20 cellular contexts compared by ENCODE assay signal in the genomic region with DNA sequence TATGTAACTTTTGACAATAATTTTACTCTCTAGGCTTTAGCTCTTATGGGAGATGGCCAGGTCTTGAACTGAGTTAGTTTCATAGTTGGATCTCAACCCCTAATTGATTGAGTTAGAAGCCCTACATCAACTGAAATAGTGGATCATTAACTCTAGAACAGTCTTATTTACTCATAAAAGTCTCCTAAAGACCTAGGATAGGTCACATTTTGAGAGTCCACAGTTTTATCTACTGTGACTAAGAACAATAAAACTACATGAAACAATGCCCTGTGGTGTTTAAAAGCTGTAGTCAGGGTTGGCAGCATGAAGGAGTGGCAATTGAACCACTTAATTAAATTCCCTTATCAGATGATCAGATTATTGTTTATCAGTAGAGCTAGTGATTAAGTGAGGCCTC. TPM values are rescaled to one million over a fixed set of nuclear protein-coding genes. Genes with fewer than 3 reads are reported as not detected.
A peak's percentile ranks its signal among the peaks of the same experiment; 100 is the strongest.
DNase-seq lines count a peak whose midpoint lies in the region; ATAC-seq and TF ChIP-seq lines count a peak whose summit lies in the region.
"Had no signal": no experiment of that assay in that cellular context is flagged by ENCODE, and none has a peak within 500 bp of the region (broad histone marks: within the 10 kb centered on the region; RNA-seq: fewer than 3 reads in every experiment).

No MANE protein-coding gene starts in this region.

- H4K20me1 ChIP-seq in GM23338 (replicated peaks; ENCODE audit: insufficient read depth), result no peaks in the 10 kb centered on the region
- H4K20me1 ChIP-seq: BLaER1 had no signal

- no peak overlapping the region for H3K4me3 Mint-ChIP-seq in GM23338
- H3K4me3 Mint-ChIP-seq: CD4-positive, CD25-positive, alpha-beta regulatory T cell had no signal

- DNase-seq in GM23338 (ENCODE audit: low spot score), result no peak
- no peak for DNase-seq in Peyer's patch
- no peak for DNase-seq in left colon
- no peak for DNase-seq in activated CD4-positive, alpha-beta T cell treated with anti-CD3 and anti-CD28 coated beads, Interleukin-2, amount 50 U/mL, for 48 hours
- no peak for DNase-seq in omental fat pad (ENCODE audit: low spot score)
- DNase-seq in activated naive CD4-positive, alpha-beta T cell treated with Interleukin-2 at 50 U/mL for 16 hours, result no peak
- no peak for DNase-seq in activated effector memory CD4-positive, alpha-beta T cell treated with anti-CD3 and anti-CD28 coated beads, Interleukin-2, amount 50 U/mL, for 16 hours
- DNase-seq: CD4-positive, CD25-positive, alpha-beta regulatory T cell; KBM-7; MG63; NCI-H2029; NCI-H446; NCI-H524 treated with DMSO at 0.1 percent for 48 hours; NCI-H82; NK-92 treated with Interleukin-12 subunit alpha and Interleukin-12 subunit beta, amount 100 ng/mL, for 24 hours; PC-9; SHP77 had no signal

- ATAC-seq in GM23338, result no peak
- ATAC-seq in left colon, result peak; percentile 88
- ATAC-seq in omental fat pad (ENCODE audit: low FRiP score), result no peak

- H3K4me3 ChIP-seq in GM23338, result no peak overlapping the region
- no peak overlapping the region for H3K4me3 ChIP-seq in Peyer's patch
- peak overlapping the region; percentile 32 to 43 for H3K4me3 ChIP-seq in mucosa of rectum (ENCODE audit: low read length in 2 of 2)
- H3K4me3 ChIP-seq: BLaER1, MG63, PC-9 had no signal

- H3K4me1 ChIP-seq in GM23338 (ENCODE audit: insufficient read depth) (peaks cover 21% of the 10 kb centered on the region), Peyer's patch (peaks cover 0 to 8% (median 0%) of the 10 kb centered on the region in 4 donors), mucosa of rectum (ENCODE audit: control insufficient read depth in 2 of 2, insufficient read depth in 2 of 2, low read length in 2 of 2) (peaks cover 0 to 6% of the 10 kb centered on the region in 2 donors)

- no peaks in the 10 kb centered on the region; the same call in 2 of the 3 replicates for H3K9me3 Mint-ChIP-seq in GM23338

- H3K9me3 ChIP-seq in Peyer's patch (no peaks in the 10 kb centered on the region), mucosa of rectum (ENCODE audit: control insufficient read depth in 2 of 2, low read length in 2 of 2) (no peaks in the 10 kb centered on the region)
- H3K9me3 ChIP-seq: BLaER1, MG63 had no signal

- H2AFZ ChIP-seq in GM23338, result 0 out of 2 replicates have a peak overlapping the region, but pooled peaks have one; percentile 34
- H2AFZ ChIP-seq: PC-9 had no signal

- H3K27me3 ChIP-seq in GM23338 (ENCODE audit: insufficient read depth), result no peaks in the 10 kb centered on the region
- H3K27me3 ChIP-seq in Peyer's patch, result no peaks in the 10 kb centered on the region
- H3K27me3 ChIP-seq in mucosa of rectum (ENCODE audit: control insufficient read depth in 2 of 2, insufficient read depth in 2 of 2, low read length in 2 of 2), result no peaks in the 10 kb centered on the region
- H3K27me3 ChIP-seq: BLaER1, MG63 had no signal

- intact Hi-C loops in left colon (cut with DNase I, micrococcal nuclease), result no loop called here

- no peak overlapping the region for H3K27ac Mint-ChIP-seq in GM23338

- no peaks in the 10 kb centered on the region for H3K9me2 ChIP-seq in GM23338 (ENCODE audit: insufficient read depth)

- peak overlapping the region in 1 of 2 donors; percentile 48 for H3K9ac ChIP-seq in mucosa of rectum (ENCODE audit: low read depth in 1 of 2, low read length in 2 of 2)
- H3K9ac ChIP-seq: BLaER1 had no signal

- H3K4me2 ChIP-seq in GM23338, result no peak overlapping the region
- H3K4me2 ChIP-seq: BLaER1, PC-9 had no signal

- H3K79me2 ChIP-seq in GM23338 (replicated peaks; ENCODE audit: insufficient read depth), result no peaks in the 10 kb centered on the region

- H3K27ac ChIP-seq in GM23338 (ENCODE audit: low read depth) (no peak overlapping the region), Peyer's patch (peak overlapping the region in 3 of 4 donors; percentile 30 to 63 (median 49)), mucosa of rectum (ENCODE audit: low read depth in 2 of 2, low read length in 2 of 2) (peak overlapping the region; percentile 67 to 80)
- H3K27ac ChIP-seq: BLaER1, PC-9, RWPE1 had no signal

- no peaks in the 10 kb centered on the region for H3K36me3 ChIP-seq in GM23338 (ENCODE audit: insufficient read depth)
- H3K36me3 ChIP-seq in Peyer's patch, result no peaks in the 10 kb centered on the region
- no peaks in the 10 kb centered on the region for H3K36me3 ChIP-seq in mucosa of rectum (ENCODE audit: control insufficient read depth in 2 of 2, insufficient read depth in 2 of 2, low read length in 2 of 2)
- H3K36me3 ChIP-seq: BLaER1, MG63 had no signal

- no peak for TF ChIP-seq CTCF in GM23338 (conservative IDR thresholded peaks at IDR 0.05; ENCODE audit: low read depth in 2 of 2)
- TF ChIP-seq CTCF in Peyer's patch (IDR thresholded peaks at IDR 0.05), result no peak
- TF ChIP-seq CTCF in omental fat pad (IDR thresholded peaks at IDR 0.05), result no peak

- H3K27me3 Mint-ChIP-seq in GM23338 (ENCODE audit: insufficient read depth, low read depth, poor library complexity), result peaks cover 5% of the 10 kb centered on the region

- no peaks in the 10 kb centered on the region for H3F3A ChIP-seq in GM23338 (replicated peaks; ENCODE audit: low read depth)

- TF ChIP-seq POLR2A in Peyer's patch (IDR thresholded peaks at IDR 0.05), result no peak

- H3K36me3 Mint-ChIP-seq in GM23338 (ENCODE audit: low read depth), result no peaks in the 10 kb centered on the region
- H3K36me3 Mint-ChIP-seq: CD4-positive, CD25-positive, alpha-beta regulatory T cell had no signal

- H3K4me1 Mint-ChIP-seq in GM23338, result peaks cover 22% of the 10 kb centered on the region
- H3K4me1 Mint-ChIP-seq: CD4-positive, CD25-positive, alpha-beta regulatory T cell had no signal

TF ChIP-seq in GM23338, 12 proteins besides CTCF, POLR2A, EP300 and RAD21 (continues in another document):
- TF ChIP-seq EZH2phosphoT487 (IDR thresholded peaks at IDR 0.05; ENCODE audit: unreplicated experiment), result no peak
- TF ChIP-seq JUNB (IDR thresholded peaks at IDR 0.05; ENCODE audit: unreplicated experiment), result no peak
- TF ChIP-seq NANOG (IDR thresholded peaks at IDR 0.05; ENCODE audit: borderline replicate concordance), result no peak
- no peak for TF ChIP-seq EZH2 (IDR thresholded peaks at IDR 0.05; ENCODE audit: low read depth, unreplicated experiment)
- TF ChIP-seq, protein P1, sequence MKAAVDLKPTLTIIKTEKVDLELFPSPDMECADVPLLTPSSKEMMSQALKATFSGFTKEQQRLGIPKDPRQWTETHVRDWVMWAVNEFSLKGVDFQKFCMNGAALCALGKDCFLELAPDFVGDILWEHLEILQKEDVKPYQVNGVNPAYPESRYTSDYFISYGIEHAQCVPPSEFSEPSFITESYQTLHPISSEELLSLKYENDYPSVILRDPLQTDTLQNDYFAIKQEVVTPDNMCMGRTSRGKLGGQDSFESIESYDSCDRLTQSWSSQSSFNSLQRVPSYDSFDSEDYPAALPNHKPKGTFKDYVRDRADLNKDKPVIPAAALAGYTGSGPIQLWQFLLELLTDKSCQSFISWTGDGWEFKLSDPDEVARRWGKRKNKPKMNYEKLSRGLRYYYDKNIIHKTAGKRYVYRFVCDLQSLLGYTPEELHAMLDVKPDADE (IDR thresholded peaks at IDR 0.05), result no peak
- TF ChIP-seq ZNF114 (CRISPR knock-in tag; IDR thresholded peaks at IDR 0.05), result no peak
- no peak for TF ChIP-seq CREB1 (CRISPR knock-in tag; IDR thresholded peaks at IDR 0.05; ENCODE audit: low read depth)
- TF ChIP-seq ZNF331 (CRISPR knock-in tag; IDR thresholded peaks at IDR 0.05; ENCODE audit: low read depth), result no peak
- TF ChIP-seq STAT1 (IDR thresholded peaks at IDR 0.05; ENCODE audit: unreplicated experiment), result no peak
- TF ChIP-seq, protein P2, sequence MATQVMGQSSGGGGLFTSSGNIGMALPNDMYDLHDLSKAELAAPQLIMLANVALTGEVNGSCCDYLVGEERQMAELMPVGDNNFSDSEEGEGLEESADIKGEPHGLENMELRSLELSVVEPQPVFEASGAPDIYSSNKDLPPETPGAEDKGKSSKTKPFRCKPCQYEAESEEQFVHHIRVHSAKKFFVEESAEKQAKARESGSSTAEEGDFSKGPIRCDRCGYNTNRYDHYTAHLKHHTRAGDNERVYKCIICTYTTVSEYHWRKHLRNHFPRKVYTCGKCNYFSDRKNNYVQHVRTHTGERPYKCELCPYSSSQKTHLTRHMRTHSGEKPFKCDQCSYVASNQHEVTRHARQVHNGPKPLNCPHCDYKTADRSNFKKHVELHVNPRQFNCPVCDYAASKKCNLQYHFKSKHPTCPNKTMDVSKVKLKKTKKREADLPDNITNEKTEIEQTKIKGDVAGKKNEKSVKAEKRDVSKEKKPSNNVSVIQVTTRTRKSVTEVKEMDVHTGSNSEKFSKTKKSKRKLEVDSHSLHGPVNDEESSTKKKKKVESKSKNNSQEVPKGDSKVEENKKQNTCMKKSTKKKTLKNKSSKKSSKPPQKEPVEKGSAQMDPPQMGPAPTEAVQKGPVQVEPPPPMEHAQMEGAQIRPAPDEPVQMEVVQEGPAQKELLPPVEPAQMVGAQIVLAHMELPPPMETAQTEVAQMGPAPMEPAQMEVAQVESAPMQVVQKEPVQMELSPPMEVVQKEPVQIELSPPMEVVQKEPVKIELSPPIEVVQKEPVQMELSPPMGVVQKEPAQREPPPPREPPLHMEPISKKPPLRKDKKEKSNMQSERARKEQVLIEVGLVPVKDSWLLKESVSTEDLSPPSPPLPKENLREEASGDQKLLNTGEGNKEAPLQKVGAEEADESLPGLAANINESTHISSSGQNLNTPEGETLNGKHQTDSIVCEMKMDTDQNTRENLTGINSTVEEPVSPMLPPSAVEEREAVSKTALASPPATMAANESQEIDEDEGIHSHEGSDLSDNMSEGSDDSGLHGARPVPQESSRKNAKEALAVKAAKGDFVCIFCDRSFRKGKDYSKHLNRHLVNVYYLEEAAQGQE (IDR thresholded peaks at IDR 0.05; ENCODE audit: unreplicated experiment), result no peak
- TF ChIP-seq POLR2AphosphoS5 (IDR thresholded peaks at IDR 0.05; ENCODE audit: low read depth), result no peak

RNA-seq across cellular contexts. Expression of a gene that starts 22.2 kb away (rescaled TPM):
- total RNA-seq in GM23338 (2014; rRNA removed; shearing (Covaris generic)), result 63.6 and 64.0 TPM in 2 replicates
- 54.9 and 58.1 TPM in 2 replicates for polyA plus RNA-seq in GM23338 (2016; fragmentation: Nextera tagmentation; extraction: Ambion mirVana)
- 100 to 1,000 TPM in 3 of 4 donors, 10 to 100 TPM in 1; 89.9 to 184 (median 119) TPM for total RNA-seq in Peyer's patch
- 100 to 1,000 TPM; 110 to 185 TPM for total RNA-seq in left colon
- total RNA-seq in omental fat pad, result 10 to 100 TPM; 24.9 to 43.7 (median 35.2) TPM

Comparison
In these comparisons a context has a peak if more than half of its experiments do, and no peak if none do; other contexts are left out.
1. H3K4me3 ChIP-seq: peak in mucosa of rectum (2 of 2); none in GM23338 (single experiment) and Peyer's patch (0 of 4).